ENCODE assay signal across 12 cellular contexts in the genomic region with DNA sequence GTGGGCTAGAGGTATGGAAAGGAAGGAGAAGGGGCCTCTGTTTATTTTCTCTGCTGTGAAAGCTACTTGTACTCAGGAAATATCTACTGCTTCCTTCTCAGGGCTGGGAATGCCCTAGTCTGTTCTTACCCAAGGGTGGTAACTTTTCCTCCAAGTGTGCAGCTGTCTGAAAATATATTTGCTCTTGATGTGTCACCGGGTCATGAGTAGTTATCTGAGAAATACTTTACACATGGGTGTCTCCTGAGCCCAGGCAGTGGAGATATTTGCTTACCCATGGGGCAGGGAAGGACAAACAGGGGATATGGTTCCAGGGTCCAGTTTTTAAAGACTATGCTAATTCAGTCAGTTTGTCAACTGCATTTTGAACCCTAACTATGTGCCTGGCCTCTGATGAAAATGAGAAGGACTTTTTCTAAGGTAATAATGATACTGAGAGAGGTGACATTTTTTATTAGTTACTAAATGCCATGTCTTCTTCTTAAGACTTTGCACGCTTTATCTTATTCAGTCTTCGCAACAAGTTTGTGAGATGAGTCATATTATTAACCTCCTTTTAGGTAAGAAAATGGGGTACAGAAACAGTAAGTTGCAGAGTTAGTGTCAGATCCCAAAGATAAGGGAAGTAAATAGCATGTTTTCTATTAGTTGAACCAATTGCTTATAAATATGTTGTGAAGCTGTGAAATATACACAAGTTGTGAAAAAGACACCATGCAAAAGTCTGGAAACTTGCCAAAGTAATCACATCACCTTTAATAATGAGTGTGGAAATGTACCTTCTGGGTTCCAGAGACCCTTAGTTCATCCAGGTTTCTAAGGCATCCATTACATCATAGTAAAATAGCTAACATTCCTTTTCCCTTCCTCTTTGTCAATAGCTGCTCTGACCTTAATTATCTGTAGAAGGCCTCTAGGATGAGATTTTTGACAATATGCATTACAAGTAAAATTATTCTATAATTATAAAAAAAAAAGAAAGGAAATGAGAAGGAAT.
DNase-seq lines count a peak whose midpoint lies in the region; ATAC-seq and TF ChIP-seq lines count a peak whose summit lies in the region.
"Had no signal": no experiment of that assay in that cellular context is flagged by ENCODE, and none has a peak within 500 bp of the region (broad histone marks: within the 10 kb centered on the region; RNA-seq: fewer than 3 reads in every experiment).

No MANE protein-coding gene starts in this region.

- ATAC-seq in GM19395 (IDR thresholded peaks at IDR 0.05; ENCODE audit: unreplicated experiment) (peak; percentile 52), SK-N-SH treated with all-trans-retinoic acid at 6 μM for 48 hours (no peak; the same call in 2 of the 3 replicates), HG03442 (IDR thresholded peaks at IDR 0.05; ENCODE audit: unreplicated experiment) (no peak)

- 0 out of 2 replicates have a peak overlapping the region, but pooled peaks have one; percentile 3 for H3K27ac ChIP-seq in 22Rv1

- DNase-seq in kidney tubule cell (ENCODE audit: low spot score) (peak; percentile 92), head of caudate nucleus (no peak), SHP77 (lab: John Stamatoyannopoulos, UW) (no peak), GOT3 (lab: John Stamatoyannopoulos, UW) (no peak)
- DNase-seq: activated naive CD8-positive, alpha-beta T cell treated with anti-CD3 and anti-CD28 coated beads, Interleukin-2, amount 10 ng/mL, durations not matched to agents 7 days and 5 days; NCI-H2107; occipital lobe; RPMI8226 had no signal

- TF ChIP-seq CTCF in 22Rv1 (IDR thresholded peaks at IDR 0.05): no peak

- intact Hi-C loops in head of caudate nucleus (cut with DNase I): no loop called here

TF ChIP-seq in SK-N-SH treated with all-trans-retinoic acid at 6 μM for 48 hours, 23 proteins besides CTCF, POLR2A, EP300 and RAD21:
- TF ChIP-seq, protein P1, sequence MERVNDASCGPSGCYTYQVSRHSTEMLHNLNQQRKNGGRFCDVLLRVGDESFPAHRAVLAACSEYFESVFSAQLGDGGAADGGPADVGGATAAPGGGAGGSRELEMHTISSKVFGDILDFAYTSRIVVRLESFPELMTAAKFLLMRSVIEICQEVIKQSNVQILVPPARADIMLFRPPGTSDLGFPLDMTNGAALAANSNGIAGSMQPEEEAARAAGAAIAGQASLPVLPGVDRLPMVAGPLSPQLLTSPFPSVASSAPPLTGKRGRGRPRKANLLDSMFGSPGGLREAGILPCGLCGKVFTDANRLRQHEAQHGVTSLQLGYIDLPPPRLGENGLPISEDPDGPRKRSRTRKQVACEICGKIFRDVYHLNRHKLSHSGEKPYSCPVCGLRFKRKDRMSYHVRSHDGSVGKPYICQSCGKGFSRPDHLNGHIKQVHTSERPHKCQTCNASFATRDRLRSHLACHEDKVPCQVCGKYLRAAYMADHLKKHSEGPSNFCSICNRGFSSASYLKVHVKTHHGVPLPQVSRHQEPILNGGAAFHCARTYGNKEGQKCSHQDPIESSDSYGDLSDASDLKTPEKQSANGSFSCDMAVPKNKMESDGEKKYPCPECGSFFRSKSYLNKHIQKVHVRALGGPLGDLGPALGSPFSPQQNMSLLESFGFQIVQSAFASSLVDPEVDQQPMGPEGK (CRISPR knock-in tag; IDR thresholded peaks at IDR 0.05; ENCODE audit: borderline replicate concordance): no peak
- no peak for TF ChIP-seq GLIS3 (CRISPR knock-in tag; IDR thresholded peaks at IDR 0.05)
- no peak for TF ChIP-seq ZNF70 (CRISPR knock-in tag; IDR thresholded peaks at IDR 0.05)
- peak; percentile 34 for TF ChIP-seq ISL1 (CRISPR knock-in tag; IDR thresholded peaks at IDR 0.05)
